ENCODE assay signal across 12 cellular contexts in genomic region chr20:56504373-56505005, GRCh38. TPM values are rescaled to one million over a fixed set of nuclear protein-coding genes. Genes with fewer than 3 reads are reported as not detected.
DNase-seq lines count a peak whose midpoint lies in the region; ATAC-seq and TF ChIP-seq lines count a peak whose summit lies in the region.
"Had no signal": no experiment of that assay in that cellular context is flagged by ENCODE, and none has a peak within 500 bp of the region (broad histone marks: within the 10 kb centered on the region; RNA-seq: fewer than 3 reads in every experiment).

No MANE protein-coding gene starts in this region.

- H3T11ph ChIP-seq in H9 (ENCODE audit: low read length) = no peak overlapping the region

- H3K4me3 ChIP-seq in kidney epithelial cell (ENCODE audit: low read depth, low read length) = no peak overlapping the region
- H3K4me3 ChIP-seq in upper lobe of left lung = no peak overlapping the region
- H3K4me3 ChIP-seq in aorta (ENCODE audit: low read length in 2 of 2) = no peak overlapping the region
- H3K4me3 ChIP-seq: transverse colon had no signal

- H3K36me3 ChIP-seq in kidney epithelial cell (ENCODE audit: control insufficient read depth, insufficient read depth, low read length) (no peaks in the 10 kb centered on the region), upper lobe of left lung (peaks cover 0 to 21% (median 6%) of the 10 kb centered on the region in 4 donors), aorta (ENCODE audit: control insufficient read depth in 1 of 2, insufficient read depth in 2 of 2, low read length in 1 of 2) (no peaks in the 10 kb centered on the region)
- H3K36me3 ChIP-seq: transverse colon had no signal

- H3K27ac Mint-ChIP-seq in H9 = 0 out of 7 replicates have a peak overlapping the region, but pooled peaks have one; percentile 33 to 81 (median 62)
- H3K27ac Mint-ChIP-seq in activated CD8-positive, alpha-beta T cell treated with anti-CD3 and anti-CD28 coated beads, Interleukin-2, amount 10 ng/mL, durations not matched to agents 7 days and 5 days = peak overlapping the region; percentile 49

- no peak overlapping the region for H3K4ac ChIP-seq in H9 (ENCODE audit: low read depth, low read length)

- no peak overlapping the region for H3K9ac ChIP-seq in H9 (ENCODE audit: extremely low read depth, insufficient read length, low read length)

- H2BK5ac ChIP-seq in H9 (ENCODE audit: insufficient read length, low read length) = no peak overlapping the region

- TF ChIP-seq POLR2A in upper lobe of left lung (IDR thresholded peaks at IDR 0.05) = no peak

- DNase-seq in H9 = peak; percentile 37
- DNase-seq in activated CD8-positive, alpha-beta T cell treated with anti-CD3 and anti-CD28 coated beads, Interleukin-2, amount 10 ng/mL, durations not matched to agents 7 days and 5 days = peak; percentile 28
- no peak for DNase-seq in kidney epithelial cell (ENCODE audit: low read depth)
- DNase-seq in upper lobe of left lung = no peak
- DNase-seq in aorta = no peak
- DNase-seq: amygdala, NCI-H146, transverse colon had no signal

- H3K36me3 Mint-ChIP-seq in H9 (ENCODE audit: insufficient read depth in 1 of 3, low read depth in 3 of 3) = no peaks in the 10 kb centered on the region
- peaks cover 27% of the 10 kb centered on the region for H3K36me3 Mint-ChIP-seq in activated CD8-positive, alpha-beta T cell treated with anti-CD3 and anti-CD28 coated beads, Interleukin-2, amount 10 ng/mL, durations not matched to agents 7 days and 5 days (ENCODE audit: low read depth)

- no peak overlapping the region for H2BK120ac ChIP-seq in H9 (ENCODE audit: low read depth, low read length, poor library complexity, severe bottlenecking)

- no peak overlapping the region for H4K5ac ChIP-seq in H9 (ENCODE audit: insufficient read length, low read depth, low read length)

- TF ChIP-seq EP300 in upper lobe of left lung (IDR thresholded peaks at IDR 0.05) = no peak

- H3K14ac ChIP-seq in H9 (ENCODE audit: insufficient read depth, low read length) = no peak overlapping the region

- no peak overlapping the region for H2BK20ac ChIP-seq in H9 (ENCODE audit: low read depth, low read length, poor library complexity, severe bottlenecking)

- H2AFZ ChIP-seq in H9 (ENCODE audit: low read length) = no peak overlapping the region

- H4K8ac ChIP-seq in H9 (replicated peaks; ENCODE audit: insufficient read length, low read depth, low read length) = no peak overlapping the region

- H3K4me1 ChIP-seq in H9 (ENCODE audit: insufficient read depth, low read length) (no peaks in the 10 kb centered on the region), upper lobe of left lung (no peaks in the 10 kb centered on the region), aorta (ENCODE audit: control insufficient read depth in 1 of 2, insufficient read depth in 2 of 2, low read length in 2 of 2) (no peaks in the 10 kb centered on the region)
- H3K4me1 ChIP-seq: transverse colon had no signal

- ATAC-seq in activated CD8-positive, alpha-beta T cell treated with anti-CD3 and anti-CD28 coated beads, Interleukin-2, amount 10 ng/mL, durations not matched to agents 7 days and 5 days = peak; percentile 67
- ATAC-seq in HG03175 (IDR thresholded peaks at IDR 0.05; ENCODE audit: unreplicated experiment) (no peak), upper lobe of left lung (ENCODE audit: low FRiP score in 2 of 2) (no peak), GM19328 (IDR thresholded peaks at IDR 0.05; ENCODE audit: unreplicated experiment) (no peak), aorta (ENCODE audit: low FRiP score) (no peak)

- no peak overlapping the region for H2BK15ac ChIP-seq in H9 (ENCODE audit: low read depth, low read length)

- H3K4me2 ChIP-seq in H9 (ENCODE audit: insufficient read depth, insufficient read length, low read length) = no peak overlapping the region

- H3K9me3 Mint-ChIP-seq in H9 = no peaks in the 10 kb centered on the region
- no peaks in the 10 kb centered on the region for H3K9me3 Mint-ChIP-seq in activated CD8-positive, alpha-beta T cell treated with anti-CD3 and anti-CD28 coated beads, Interleukin-2, amount 10 ng/mL, durations not matched to agents 7 days and 5 days (ENCODE audit: insufficient read depth)

- no peaks in the 10 kb centered on the region for H3K9me3 ChIP-seq in H9 (ENCODE audit: control insufficient read depth, low read depth, low read length)
- H3K9me3 ChIP-seq in upper lobe of left lung = no peaks in the 10 kb centered on the region
- no peaks in the 10 kb centered on the region for H3K9me3 ChIP-seq in aorta (ENCODE audit: control insufficient read depth, low read length)
- H3K9me3 ChIP-seq: transverse colon had no signal

- H3K4me3 Mint-ChIP-seq in H9 = no peak overlapping the region
- no peak overlapping the region for H3K4me3 Mint-ChIP-seq in activated CD8-positive, alpha-beta T cell treated with anti-CD3 and anti-CD28 coated beads, Interleukin-2, amount 10 ng/mL, durations not matched to agents 7 days and 5 days

- H3K23me2 ChIP-seq in H9 (ENCODE audit: insufficient read length, low read depth, low read length, poor library complexity, severe bottlenecking) = no peaks in the 10 kb centered on the region

- peak; percentile 69 for TF ChIP-seq CTCF in C4-2B (conservative IDR thresholded peaks at IDR 0.05)
- peak; percentile 83 for TF ChIP-seq CTCF in H9 (conservative IDR thresholded peaks at IDR 0.05)
- peak; percentile 52 for TF ChIP-seq CTCF in kidney epithelial cell (IDR thresholded peaks at IDR 0.05; ENCODE audit: insufficient read depth, low read length, poor library complexity, severe bottlenecking)
- TF ChIP-seq CTCF in upper lobe of left lung (IDR thresholded peaks at IDR 0.05) = peak in 2 of 6 experiments; percentile 5 to 10

- no peak overlapping the region for H3K56ac ChIP-seq in H9 (ENCODE audit: insufficient read length, low read depth, low read length)

- CTCF ChIA-PET in activated CD8-positive, alpha-beta T cell treated with anti-CD3 and anti-CD28 coated beads, Interleukin-2, amount 10 ng/mL, durations not matched to agents 7 days and 5 days (lab: Charles Lee) = interaction anchor here (1.0 to 1.6 kb wide), 3 partner anchors 10 to 109 kb away, joined by 3 read pairs; no protein-coding TSS in a partner anchor

- POLR2A ChIA-PET in activated CD8-positive, alpha-beta T cell treated with anti-CD3 and anti-CD28 coated beads, Interleukin-2, amount 10 ng/mL, durations not matched to agents 7 days and 5 days (lab: Charles Lee) = no interaction called here

- H3K27me3 ChIP-seq in H9 (ENCODE audit: insufficient read depth, low read length) (no peaks in the 10 kb centered on the region), kidney epithelial cell (ENCODE audit: control insufficient read depth, insufficient read depth, low read length) (no peaks in the 10 kb centered on the region), upper lobe of left lung (no peaks in the 10 kb centered on the region), aorta (ENCODE audit: control insufficient read depth in 1 of 2, insufficient read depth in 2 of 2, low read length in 1 of 2) (no peaks in the 10 kb centered on the region)
- H3K27me3 ChIP-seq: transverse colon had no signal

- no peaks in the 10 kb centered on the region for H3K79me2 ChIP-seq in H9 (ENCODE audit: insufficient read depth, low read length)

- H3K79me1 ChIP-seq in H9 (ENCODE audit: insufficient read depth, low read depth, low read length, poor library complexity, severe bottlenecking) = peaks cover 6% of the 10 kb centered on the region

- H4K91ac ChIP-seq in H9 (ENCODE audit: insufficient read length, low read depth, low read length) = no peak overlapping the region

- H3K27ac ChIP-seq in C4-2B (no peak overlapping the region), H9 (ENCODE audit: insufficient read length, low read depth, low read length) (no peak overlapping the region), upper lobe of left lung (no peak overlapping the region), aorta (ENCODE audit: low read depth in 1 of 2, low read length in 2 of 2) (no peak overlapping the region)
- H3K27ac ChIP-seq: transverse colon had no signal

- no peak overlapping the region for H3K23ac ChIP-seq in H9 (ENCODE audit: insufficient read length, low read depth, low read length)

- H4K20me1 ChIP-seq in H9 (ENCODE audit: control insufficient read depth, insufficient read depth, insufficient read length) = no peaks in the 10 kb centered on the region

- no peak overlapping the region for H3K18ac ChIP-seq in H9 (ENCODE audit: insufficient read length, low read depth, low read length)

- intact Hi-C loops in aorta (cut with DNase I) = no loop called here

- H3K4me1 Mint-ChIP-seq in H9 = peaks cover 2 to 3% of the 10 kb centered on the region in 2 experiments; a peak in 2 of 4 replicates
- H3K4me1 Mint-ChIP-seq in activated CD8-positive, alpha-beta T cell treated with anti-CD3 and anti-CD28 coated beads, Interleukin-2, amount 10 ng/mL, durations not matched to agents 7 days and 5 days (ENCODE audit: low read depth) = peaks cover 3% of the 10 kb centered on the region

- no peak overlapping the region for H2BK12ac ChIP-seq in H9 (ENCODE audit: insufficient read length, low read depth, low read length)

- no CpG with 5 or more reads among the region's 9 CpGs for WGBS in H9 (ENCODE audit: extremely low coverage, insufficient read length, low lambda C conversion rate)
- WGBS in upper lobe of left lung, 2 donors = 88 to 90% methylated on average over 9 of the region's 9 CpGs
- 82 to 83% methylated on average over 9 of the region's 9 CpGs for WGBS in aorta, 2 donors

- no peak overlapping the region for H2AK5ac ChIP-seq in H9 (ENCODE audit: insufficient read length, low read length)

- H3K27me3 Mint-ChIP-seq in H9 (ENCODE audit: low read depth) = no peaks in the 10 kb centered on the region
- H3K27me3 Mint-ChIP-seq in activated CD8-positive, alpha-beta T cell treated with anti-CD3 and anti-CD28 coated beads, Interleukin-2, amount 10 ng/mL, durations not matched to agents 7 days and 5 days (ENCODE audit: low read depth) = no peaks in the 10 kb centered on the region

RNA-seq across cellular contexts. Expression of gene FAM209A, which starts 20.1 kb away (rescaled TPM):
- total RNA-seq in H9 (2021) (0.24 TPM in 1 of 2 replicates, not detected in the other), kidney epithelial cell (not detected in 2 replicates), upper lobe of left lung (1 to 10 TPM in 2 of 6 donors, under 1 TPM in 2, not detected in 2; 0.47 to 5.2 (median 1.1) TPM), aorta (1 to 10 TPM in 1 of 2 donors, under 1 TPM in 1; 0.48 to 1.0 TPM)
- 1 to 10 TPM; 1.6 to 2.1 TPM for total RNA-seq in activated CD8-positive, alpha-beta T cell treated with anti-CD3 and anti-CD28 coated beads, Interleukin-2, amount 10 ng/mL, durations not matched to agents 7 days and 5 days
- polyA plus RNA-seq in aorta = under 1 TPM in 1 of 2 donors, not detected in 1; 0.43 TPM
- total RNA-seq: transverse colon had no signal
- polyA plus RNA-seq: neural cell had no signal

RNA-seq across cellular contexts. Expression of gene FAM209B, which starts 28.6 kb away (rescaled TPM):
- total RNA-seq in H9 (2021) (0.33 and 0.92 TPM in 2 replicates), kidney epithelial cell (0.48 TPM in 1 of 2 replicates, not detected in the other), upper lobe of left lung (under 1 TPM in 2 of 6 donors, not detected in 4; 0.64 to 0.89 TPM), aorta (under 1 TPM in 1 of 2 donors, not detected in 1; 0.90 TPM)
- total RNA-seq in activated CD8-positive, alpha-beta T cell treated with anti-CD3 and anti-CD28 coated beads, Interleukin-2, amount 10 ng/mL, durations not matched to agents 7 days and 5 days = 1 to 10 TPM in 1 of 2 experiments, under 1 TPM in 1; 0.45 to 1.1 TPM
- under 1 TPM in 1 of 2 donors, not detected in 1; 0.92 TPM for polyA plus RNA-seq in aorta

RNA-seq across cellular contexts. Expression of gene RTF2, which starts 36.1 kb away (rescaled TPM):
- 57.2 and 62.6 TPM in 2 replicates for total RNA-seq in H9 (2021)
- total RNA-seq in activated CD8-positive, alpha-beta T cell treated with anti-CD3 and anti-CD28 coated beads, Interleukin-2, amount 10 ng/mL, durations not matched to agents 7 days and 5 days = 100 to 1,000 TPM; 118 to 125 TPM
- total RNA-seq in kidney epithelial cell = 61.9 and 68.5 TPM in 2 replicates
- total RNA-seq in upper lobe of left lung = 10 to 100 TPM; 35.6 to 87.8 (median 63.5) TPM
- total RNA-seq in aorta = 10 to 100 TPM; 68.1 to 72.6 TPM
- 10 to 100 TPM; 82.4 to 95.9 TPM for polyA plus RNA-seq in aorta

Comparison
In these comparisons a context has a peak if more than half of its experiments do, and no peak if none do; other contexts are left out.
1. DNase-seq: peak in H9 (single experiment) and activated CD8-positive, alpha-beta T cell treated with anti-CD3 and anti-CD28 coated beads, Interleukin-2, amount 10 ng/mL, durations not matched to agents 7 days and 5 days (single experiment); none in kidney epithelial cell (single experiment), upper lobe of left lung (0 of 2) and aorta (0 of 2).